Comparison of ENCODE assay signal across 15 cellular contexts in the genomic region with DNA sequence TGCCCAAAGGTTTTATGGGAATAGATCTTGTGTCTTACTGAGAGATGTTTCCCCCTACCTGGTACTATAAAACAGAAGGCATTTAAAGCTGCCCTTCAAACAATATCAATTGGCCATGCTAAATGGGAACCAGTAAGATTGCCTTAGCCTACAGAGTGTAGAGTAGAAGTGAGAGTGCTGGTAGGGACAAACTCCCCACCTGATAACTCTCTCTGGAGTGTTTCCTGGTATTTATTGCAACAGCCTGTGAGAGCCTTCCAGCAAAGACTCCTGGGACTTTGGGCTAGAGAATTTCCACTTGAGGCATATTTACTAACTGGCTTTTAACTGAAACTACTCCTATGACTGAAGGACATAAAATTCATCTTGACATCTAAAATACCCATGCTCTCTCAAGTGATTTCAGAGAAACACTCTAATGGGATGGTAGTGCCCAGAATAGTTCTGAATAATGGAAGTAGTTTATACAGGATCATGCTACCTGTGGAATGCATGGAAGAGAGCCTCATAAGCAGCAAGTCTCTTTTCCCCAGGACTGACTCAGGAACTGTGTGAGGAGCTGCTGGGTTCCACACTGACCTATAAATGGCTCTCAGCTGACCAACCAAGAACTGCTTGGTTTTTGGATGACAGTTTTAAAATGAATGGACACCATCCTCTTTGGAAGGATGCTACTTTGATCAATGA.
DNase-seq lines count a peak whose midpoint lies in the region; ATAC-seq and TF ChIP-seq lines count a peak whose summit lies in the region.
"Had no signal": no experiment of that assay in that cellular context is flagged by ENCODE, and none has a peak within 500 bp of the region (broad histone marks: within the 10 kb centered on the region; RNA-seq: fewer than 3 reads in every experiment).

No MANE protein-coding gene starts in this region.

- DNase-seq in NCI-H187 treated with DMSO at 0.1 percent for 48 hours (lab: John Stamatoyannopoulos, UW) (peak; percentile 17), left lung (no peak), upper lobe of left lung (peak in 1 of 2 donors; percentile 36)
- DNase-seq in activated effector memory CD4-positive, alpha-beta T cell treated with Interleukin-2 at 50 U/mL for 16 hours: no peak
- DNase-seq in activated CD8-positive, alpha-beta memory T cell treated with anti-CD3 and anti-CD28 coated beads, Interleukin-2, amount 10 ng/mL, durations not matched to agents 7 days and 5 days: no peak
- DNase-seq: ACHN; BE2C; C1 segment of cervical spinal cord; CD4-positive, CD25-positive, alpha-beta regulatory T cell; CD8-positive, alpha-beta memory T cell; COR-L47; GM23248 had no signal

- H3K27me3 ChIP-seq in left lung (no peaks in the 10 kb centered on the region), upper lobe of left lung (no peaks in the 10 kb centered on the region)
- H3K27me3 ChIP-seq: BE2C had no signal

- H3K4me3 ChIP-seq in left lung (no peak overlapping the region), upper lobe of left lung (no peak overlapping the region)
- H3K4me3 ChIP-seq: GM23248, HAP-1 had no signal

- TF ChIP-seq CTCF in left lung (IDR thresholded peaks at IDR 0.05): no peak
- TF ChIP-seq CTCF in upper lobe of left lung (IDR thresholded peaks at IDR 0.05): no peak

- no peaks in the 10 kb centered on the region for H3K27me3 Mint-ChIP-seq in activated CD8-positive, alpha-beta memory T cell treated with anti-CD3 and anti-CD28 coated beads, Interleukin-2, amount 10 ng/mL, durations not matched to agents 7 days and 5 days
- H3K27me3 Mint-ChIP-seq: CD4-positive, CD25-positive, alpha-beta regulatory T cell; CD8-positive, alpha-beta memory T cell had no signal

- H3K36me3 ChIP-seq in left lung (no peaks in the 10 kb centered on the region), upper lobe of left lung (no peaks in the 10 kb centered on the region)
- H3K36me3 ChIP-seq: BE2C, HAP-1 had no signal

- intact Hi-C loops in left lung (cut with DNase I): no loop called here

- peak in 2 of 4 donors; percentile 9 to 70 for TF ChIP-seq EP300 in upper lobe of left lung (IDR thresholded peaks at IDR 0.05)

- TF ChIP-seq POLR2A in upper lobe of left lung (IDR thresholded peaks at IDR 0.05): no peak

- H3K4me3 Mint-ChIP-seq in activated CD8-positive, alpha-beta memory T cell treated with anti-CD3 and anti-CD28 coated beads, Interleukin-2, amount 10 ng/mL, durations not matched to agents 7 days and 5 days: no peak overlapping the region
- H3K4me3 Mint-ChIP-seq: CD4-positive, CD25-positive, alpha-beta regulatory T cell; CD8-positive, alpha-beta memory T cell had no signal

- peak; percentile 95 for ATAC-seq in left lung
- peak; percentile 50 to 74 for ATAC-seq in upper lobe of left lung (ENCODE audit: low FRiP score in 2 of 2)
- no peak for ATAC-seq in activated CD8-positive, alpha-beta memory T cell treated with anti-CD3 and anti-CD28 coated beads, Interleukin-2, amount 10 ng/mL, durations not matched to agents 7 days and 5 days
- no peak for ATAC-seq in GM19467 (IDR thresholded peaks at IDR 0.05; ENCODE audit: unreplicated experiment)
- ATAC-seq: HepG2 had no signal

- H3K9me3 ChIP-seq in left lung: no peaks in the 10 kb centered on the region
- no peaks in the 10 kb centered on the region for H3K9me3 ChIP-seq in upper lobe of left lung
- H3K9me3 ChIP-seq: BE2C, HAP-1 had no signal

- no peaks in the 10 kb centered on the region for H3K36me3 Mint-ChIP-seq in activated CD8-positive, alpha-beta memory T cell treated with anti-CD3 and anti-CD28 coated beads, Interleukin-2, amount 10 ng/mL, durations not matched to agents 7 days and 5 days
- H3K36me3 Mint-ChIP-seq: CD4-positive, CD25-positive, alpha-beta regulatory T cell; CD8-positive, alpha-beta memory T cell had no signal

- peaks cover 3% of the 10 kb centered on the region for H3K4me1 Mint-ChIP-seq in activated CD8-positive, alpha-beta memory T cell treated with anti-CD3 and anti-CD28 coated beads, Interleukin-2, amount 10 ng/mL, durations not matched to agents 7 days and 5 days
- H3K4me1 Mint-ChIP-seq: CD4-positive, CD25-positive, alpha-beta regulatory T cell; CD8-positive, alpha-beta memory T cell had no signal

- CTCF ChIA-PET in activated CD8-positive, alpha-beta memory T cell treated with anti-CD3 and anti-CD28 coated beads, Interleukin-2, amount 10 ng/mL, durations not matched to agents 7 days and 5 days (lab: Charles Lee): no interaction called here

- H3K27ac ChIP-seq in left lung: no peak overlapping the region
- H3K27ac ChIP-seq in upper lobe of left lung: no peak overlapping the region
- H3K27ac ChIP-seq: GM23248 had no signal

- H3K4me1 ChIP-seq in left lung (no peaks in the 10 kb centered on the region), upper lobe of left lung (peaks cover 0 to 6% (median 0%) of the 10 kb centered on the region in 4 donors)
- H3K4me1 ChIP-seq: BE2C, HAP-1 had no signal

- no peak overlapping the region for H3K27ac Mint-ChIP-seq in activated CD8-positive, alpha-beta memory T cell treated with anti-CD3 and anti-CD28 coated beads, Interleukin-2, amount 10 ng/mL, durations not matched to agents 7 days and 5 days
- H3K27ac Mint-ChIP-seq: CD4-positive, CD25-positive, alpha-beta regulatory T cell; CD8-positive, alpha-beta memory T cell had no signal

- peaks cover 9% of the 10 kb centered on the region for H3K9me3 Mint-ChIP-seq in activated CD8-positive, alpha-beta memory T cell treated with anti-CD3 and anti-CD28 coated beads, Interleukin-2, amount 10 ng/mL, durations not matched to agents 7 days and 5 days (ENCODE audit: low read depth)

Comparison
In these comparisons a context has a peak if more than half of its experiments do, and no peak if none do; other contexts are left out.
1. ATAC-seq: peak in left lung (single experiment) and upper lobe of left lung (2 of 2); none in activated CD8-positive, alpha-beta memory T cell treated with anti-CD3 and anti-CD28 coated beads, Interleukin-2, amount 10 ng/mL, durations not matched to agents 7 days and 5 days (single experiment) and GM19467 (single experiment).